9 cellular contexts compared by ENCODE assay signal in the genomic region with DNA sequence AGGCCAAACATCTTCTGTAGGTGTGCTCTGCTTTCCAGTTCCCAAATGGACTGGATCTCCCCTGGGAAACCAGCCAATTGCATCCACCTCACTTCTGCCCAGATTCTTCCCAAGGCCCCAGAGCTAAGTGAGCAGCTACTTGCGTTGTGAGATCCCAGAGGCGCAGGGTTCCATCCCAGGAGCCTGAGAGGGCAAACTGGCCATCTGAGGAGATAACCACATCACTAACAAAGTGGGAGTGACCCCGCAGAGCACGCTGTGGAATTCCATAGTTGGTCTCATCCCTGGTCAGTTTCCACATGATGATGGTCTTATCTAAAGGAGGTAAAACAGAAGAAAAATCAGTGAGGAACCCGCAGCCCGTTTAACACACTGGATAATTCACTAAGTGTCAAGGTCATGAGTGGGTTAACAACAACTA. TPM values are rescaled to one million over a fixed set of nuclear protein-coding genes. Genes with fewer than 3 reads are reported as not detected.
DNase-seq lines count a peak whose midpoint lies in the region; ATAC-seq lines count a peak whose summit lies in the region.
"Had no signal": no experiment of that assay in that cellular context is flagged by ENCODE, and none has a peak within 500 bp of the region (broad histone marks: within the 10 kb centered on the region; RNA-seq: fewer than 3 reads in every experiment).

No MANE protein-coding gene starts in this region.

- no peaks in the 10 kb centered on the region for H3K9me3 ChIP-seq in stomach smooth muscle (ENCODE audit: control insufficient read depth in 2 of 2, low read length in 2 of 2)

- H3K27me3 ChIP-seq in stomach smooth muscle (ENCODE audit: control insufficient read depth in 1 of 2, insufficient read depth in 2 of 2, low read length in 2 of 2), result no peaks in the 10 kb centered on the region

- ATAC-seq in activated naive CD4-positive, alpha-beta T cell treated with anti-CD3 and anti-CD28 coated beads, Interleukin-2, amount 50 U/mL, for 72 hours, result no peak
- no peak for ATAC-seq in HG03378 (IDR thresholded peaks at IDR 0.05; ENCODE audit: unreplicated experiment)

- peak overlapping the region; percentile 91 for H3K4me3 Mint-ChIP-seq in activated CD4-positive, alpha-beta T cell treated with anti-CD3 and anti-CD28 coated beads, Interleukin-2, amount 10 ng/mL, durations not matched to agents 24 days and 14 days
- H3K4me3 Mint-ChIP-seq in immature natural killer cell, result peak overlapping the region; percentile 94 to 100 (median 99)

- H3K27me3 Mint-ChIP-seq in activated CD4-positive, alpha-beta T cell treated with anti-CD3 and anti-CD28 coated beads, Interleukin-2, amount 10 ng/mL, durations not matched to agents 24 days and 14 days, result no peaks in the 10 kb centered on the region
- peaks cover 3 to 21% (median 16%) of the 10 kb centered on the region in 3 donors for H3K27me3 Mint-ChIP-seq in immature natural killer cell (ENCODE audit: low read depth in 3 of 3)

- no peak for DNase-seq in activated CD4-positive, alpha-beta T cell treated with anti-CD3 and anti-CD28 coated beads, Interleukin-2, amount 10 ng/mL, durations not matched to agents 24 days and 14 days
- DNase-seq in activated CD4-positive, alpha-beta T cell treated with anti-CD3 and anti-CD28 coated beads for 48 hours, result no peak
- DNase-seq in activated naive CD4-positive, alpha-beta T cell treated with anti-CD3 and anti-CD28 coated beads, Interleukin-2, amount 50 U/mL, for 72 hours (ENCODE audit: low spot score in 2 of 2), result peak in 1 of 2 donors; percentile 5
- DNase-seq in immature natural killer cell, result no peak
- DNase-seq in DMS53 (lab: John Stamatoyannopoulos, UW), result no peak
- DNase-seq in SW480 (ENCODE audit: low spot score), result no peak
- DNase-seq: cortex of kidney had no signal

- H3K27ac ChIP-seq in stomach smooth muscle (ENCODE audit: low read length), result peak overlapping the region; percentile 84

- peaks cover 45% of the 10 kb centered on the region for H3K4me1 ChIP-seq in stomach smooth muscle (ENCODE audit: control insufficient read depth, insufficient read depth, low read length)

- H3K4me1 Mint-ChIP-seq in activated CD4-positive, alpha-beta T cell treated with anti-CD3 and anti-CD28 coated beads, Interleukin-2, amount 10 ng/mL, durations not matched to agents 24 days and 14 days, result peaks cover 49% of the 10 kb centered on the region
- peaks cover 54 to 79% of the 10 kb centered on the region in 2 donors for H3K4me1 Mint-ChIP-seq in immature natural killer cell

- H3K36me3 ChIP-seq in stomach smooth muscle (ENCODE audit: control insufficient read depth in 2 of 2, insufficient read depth in 2 of 2, low read length in 2 of 2), result peaks cover 34 to 42% of the 10 kb centered on the region in 2 donors

- peaks cover 66% of the 10 kb centered on the region for H3K36me3 Mint-ChIP-seq in activated CD4-positive, alpha-beta T cell treated with anti-CD3 and anti-CD28 coated beads, Interleukin-2, amount 10 ng/mL, durations not matched to agents 24 days and 14 days (ENCODE audit: low read depth)
- H3K36me3 Mint-ChIP-seq in activated naive CD4-positive, alpha-beta T cell treated with anti-CD3 and anti-CD28 coated beads, Interleukin-2, amount 50 U/mL, for 72 hours, result peaks cover 66 to 68% of the 10 kb centered on the region in 2 donors
- peaks cover 22 to 45% (median 31%) of the 10 kb centered on the region in 3 donors for H3K36me3 Mint-ChIP-seq in immature natural killer cell

- no peaks in the 10 kb centered on the region for H3K9me3 Mint-ChIP-seq in activated CD4-positive, alpha-beta T cell treated with anti-CD3 and anti-CD28 coated beads, Interleukin-2, amount 10 ng/mL, durations not matched to agents 24 days and 14 days
- no peaks in the 10 kb centered on the region for H3K9me3 Mint-ChIP-seq in activated naive CD4-positive, alpha-beta T cell treated with anti-CD3 and anti-CD28 coated beads, Interleukin-2, amount 50 U/mL, for 72 hours
- no peaks in the 10 kb centered on the region for H3K9me3 Mint-ChIP-seq in immature natural killer cell

- peak overlapping the region; percentile 85 to 99 for H3K4me3 ChIP-seq in stomach smooth muscle (ENCODE audit: low read length in 2 of 2)

- peak overlapping the region; percentile 93 to 98 for H3K9ac ChIP-seq in stomach smooth muscle (ENCODE audit: low read length in 2 of 2)

- H3K27ac Mint-ChIP-seq in activated CD4-positive, alpha-beta T cell treated with anti-CD3 and anti-CD28 coated beads, Interleukin-2, amount 10 ng/mL, durations not matched to agents 24 days and 14 days, result peak overlapping the region; percentile 98
- peak overlapping the region; percentile 96 to 100 for H3K27ac Mint-ChIP-seq in activated naive CD4-positive, alpha-beta T cell treated with anti-CD3 and anti-CD28 coated beads, Interleukin-2, amount 50 U/mL, for 72 hours
- peak overlapping the region; percentile 92 to 99 (median 97) for H3K27ac Mint-ChIP-seq in immature natural killer cell

- intact Hi-C loops in activated CD4-positive, alpha-beta T cell treated with anti-CD3 and anti-CD28 coated beads, Interleukin-2, amount 10 ng/mL, durations not matched to agents 24 days and 14 days (cut with micrococcal nuclease), result loop anchor here (5.0 kb wide), 1 partner anchor 1620 kb away; the partner anchor contains the start of gene HNRNPH1

RNA-seq across cellular contexts. Expression of gene RACK1, which starts 1.7 kb away (rescaled TPM):
- 2,172 and 2,196 TPM in 2 replicates for total RNA-seq in activated CD4-positive, alpha-beta T cell treated with anti-CD3 and anti-CD28 coated beads, Interleukin-2, amount 10 ng/mL, durations not matched to agents 24 days and 14 days
- 1,000 to 10,000 TPM; 2,392 to 2,665 TPM for total RNA-seq in activated naive CD4-positive, alpha-beta T cell treated with anti-CD3 and anti-CD28 coated beads, Interleukin-2, amount 50 U/mL, for 72 hours
- polyA plus RNA-seq in immature natural killer cell, result 1,000 to 10,000 TPM; 1,093 to 1,304 (median 1,251) TPM

RNA-seq across cellular contexts. Expression of gene TRIM52, which starts 18.9 kb away (rescaled TPM):
- total RNA-seq in activated CD4-positive, alpha-beta T cell treated with anti-CD3 and anti-CD28 coated beads, Interleukin-2, amount 10 ng/mL, durations not matched to agents 24 days and 14 days, result 15.7 and 16.8 TPM in 2 replicates
- 10 to 100 TPM in 1 of 2 donors, 1 to 10 TPM in 1; 9.3 to 15.6 TPM for total RNA-seq in activated naive CD4-positive, alpha-beta T cell treated with anti-CD3 and anti-CD28 coated beads, Interleukin-2, amount 50 U/mL, for 72 hours
- 10 to 100 TPM; 16.0 to 42.6 (median 18.0) TPM for polyA plus RNA-seq in immature natural killer cell

RNA-seq across cellular contexts. Expression of gene TRIM41, which starts 19.0 kb away (rescaled TPM):
- total RNA-seq in activated CD4-positive, alpha-beta T cell treated with anti-CD3 and anti-CD28 coated beads, Interleukin-2, amount 10 ng/mL, durations not matched to agents 24 days and 14 days, result 31.6 and 35.2 TPM in 2 replicates
- 10 to 100 TPM; 33.1 to 36.4 TPM for total RNA-seq in activated naive CD4-positive, alpha-beta T cell treated with anti-CD3 and anti-CD28 coated beads, Interleukin-2, amount 50 U/mL, for 72 hours
- polyA plus RNA-seq in immature natural killer cell, result 1 to 10 TPM in 2 of 3 donors, under 1 TPM in 1; 0.80 to 2.3 (median 1.7) TPM

RNA-seq across cellular contexts. Expression of gene TRIM7, which starts 37.0 kb away (rescaled TPM):
- 2.7 TPM in 2 replicates for total RNA-seq in activated CD4-positive, alpha-beta T cell treated with anti-CD3 and anti-CD28 coated beads, Interleukin-2, amount 10 ng/mL, durations not matched to agents 24 days and 14 days
- total RNA-seq in activated naive CD4-positive, alpha-beta T cell treated with anti-CD3 and anti-CD28 coated beads, Interleukin-2, amount 50 U/mL, for 72 hours, result 1 to 10 TPM; 4.8 to 7.0 TPM
- under 1 TPM in 1 of 3 donors, not detected in 2; 0.50 TPM for polyA plus RNA-seq in immature natural killer cell
